9 cellular contexts compared by ENCODE assay signal in the genomic region with DNA sequence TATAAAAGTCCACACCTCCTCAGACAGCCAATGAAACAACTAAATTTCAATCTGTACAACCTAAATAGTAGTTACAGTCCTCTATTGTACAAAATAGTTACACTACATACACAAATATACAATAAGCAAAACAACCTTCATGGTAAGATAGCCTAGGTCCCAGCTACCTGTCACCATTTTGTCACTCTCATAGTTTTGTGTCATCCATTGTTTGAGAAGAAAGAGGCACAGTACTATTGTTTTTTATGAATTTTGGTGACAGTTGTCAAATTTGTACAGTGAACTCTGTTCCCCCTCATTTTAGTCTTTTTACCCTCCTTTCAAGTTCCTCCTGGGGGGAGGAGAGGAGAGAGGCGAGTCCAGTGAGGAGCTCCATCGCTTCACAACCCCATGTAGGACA.
DNase-seq lines count a peak whose midpoint lies in the region; ATAC-seq and TF ChIP-seq lines count a peak whose summit lies in the region.
"Had no signal": no experiment of that assay in that cellular context is flagged by ENCODE, and none has a peak within 500 bp of the region (broad histone marks: within the 10 kb centered on the region; RNA-seq: fewer than 3 reads in every experiment).

No MANE protein-coding gene starts in this region.

- H3K27me3 ChIP-seq in HUES64 (ENCODE audit: insufficient read depth, low read length) = no peaks in the 10 kb centered on the region
- H3K27me3 ChIP-seq in right lobe of liver = no peaks in the 10 kb centered on the region
- no peaks in the 10 kb centered on the region for H3K27me3 ChIP-seq in subcutaneous abdominal adipose tissue (ENCODE audit: control insufficient read depth in 5 of 5, insufficient read depth in 4 of 5, low read length in 5 of 5)

- H3K9me3 ChIP-seq in HUES64 (ENCODE audit: insufficient read depth, low read depth, low read length) (no peaks in the 10 kb centered on the region), right lobe of liver (no peaks in the 10 kb centered on the region), subcutaneous abdominal adipose tissue (ENCODE audit: control insufficient read depth in 5 of 5, low read length in 5 of 5) (no peaks in the 10 kb centered on the region)

- H3K4me1 ChIP-seq in HUES64 (ENCODE audit: insufficient read depth, low read length) = peaks cover 11% of the 10 kb centered on the region
- H3K4me1 ChIP-seq in right lobe of liver = peaks cover 0 to 27% (median 8%) of the 10 kb centered on the region in 4 donors
- H3K4me1 ChIP-seq in subcutaneous abdominal adipose tissue (ENCODE audit: control insufficient read depth in 5 of 5, insufficient read depth in 5 of 5, low read length in 5 of 5) = peaks cover 5 to 40% (median 32%) of the 10 kb centered on the region in 5 donors

- no peak for DNase-seq in caudate nucleus (lab: John Stamatoyannopoulos, UW)
- DNase-seq in right lobe of liver = no peak
- DNase-seq in KG1 (lab: John Stamatoyannopoulos, UW) = no peak
- no peak for DNase-seq in activated CD8-positive, alpha-beta memory T cell treated with anti-CD3 and anti-CD28 coated beads for 24 hours
- DNase-seq: activated naive CD4-positive, alpha-beta T cell treated with Interleukin-2 at 50 U/mL for 16 hours had no signal

- H3K27ac ChIP-seq in HUES64 (ENCODE audit: low read depth, low read length) (no peak overlapping the region), caudate nucleus (ENCODE audit: low read depth, low read length) (peak overlapping the region; percentile 98), right lobe of liver (peak overlapping the region; percentile 69 to 99 (median 92)), subcutaneous abdominal adipose tissue (ENCODE audit: low read depth, low read length) (peak overlapping the region; percentile 89)

- WGBS in HUES64 = 85% methylated on average over 2 of the region's 2 CpGs
- 80% methylated on average over 2 of the region's 2 CpGs for WGBS in right lobe of liver (ENCODE audit: insufficient coverage, low coverage, low lambda C conversion rate, missing lambda C conversion rate)

- ATAC-seq in right lobe of liver = no peak
- ATAC-seq in GM21786 (IDR thresholded peaks at IDR 0.05; ENCODE audit: unreplicated experiment) = no peak
- ATAC-seq in HG02840 (IDR thresholded peaks at IDR 0.05; ENCODE audit: low FRiP score, unreplicated experiment) = no peak

- intact Hi-C loops in right lobe of liver (cut with DNase I) = no loop called here

- no peak for TF ChIP-seq POLR2A in right lobe of liver (IDR thresholded peaks at IDR 0.05)

- H3K4me3 ChIP-seq in HUES64 (ENCODE audit: low read length) (peak overlapping the region; percentile 83; the same call in 1 of the 2 replicates), right lobe of liver (peak overlapping the region in 2 of 3 donors; percentile 63 to 71), subcutaneous abdominal adipose tissue (ENCODE audit: low read depth in 1 of 5, low read length in 5 of 5) (peak overlapping the region; percentile 22 to 92 (median 83))

- TF ChIP-seq CTCF in right lobe of liver (IDR thresholded peaks at IDR 0.05) = no peak

- H3K36me3 ChIP-seq in HUES64 (ENCODE audit: insufficient read depth, low read length) (peaks cover 23% of the 10 kb centered on the region), right lobe of liver (peaks cover 0 to 16% (median 0%) of the 10 kb centered on the region in 4 donors), subcutaneous abdominal adipose tissue (ENCODE audit: control insufficient read depth in 5 of 5, insufficient read depth in 5 of 5, low read length in 5 of 5) (peaks cover 5 to 16% (median 14%) of the 10 kb centered on the region in 5 donors)

- H3K9ac ChIP-seq in HUES64 (ENCODE audit: low read depth, low read length) (no peak overlapping the region), subcutaneous abdominal adipose tissue (ENCODE audit: low read length in 5 of 5) (peak overlapping the region in 1 of 5 donors; percentile 44)
